Comparison of ENCODE assay signal across 27 cellular contexts in genomic region chr5:21663082-21663481, GRCh38.
A peak's percentile ranks its signal among the peaks of the same experiment; 100 is the strongest.
DNase-seq lines count a peak whose midpoint lies in the region; ATAC-seq, FAIRE-seq and TF ChIP-seq lines count a peak whose summit lies in the region.
"Had no signal": no experiment of that assay in that cellular context is flagged by ENCODE, and none has a peak within 500 bp of the region (broad histone marks: within the 10 kb centered on the region; RNA-seq: fewer than 3 reads in every experiment).

No MANE protein-coding gene starts in this region.

- H3K4me2 ChIP-seq in Karpas-422 (ENCODE audit: low read depth, low read length, poor library complexity, severe bottlenecking) (no peak overlapping the region), K562 (ENCODE audit: insufficient read depth, low read length) (no peak overlapping the region)

- peak in 1 of 2 experiments; percentile 33; a peak in 2 of 4 replicates for TF ChIP-seq RAD21 in K562 (CRISPR knock-in tag; conservative IDR thresholded peaks at IDR 0.05 in 1 of 2, IDR thresholded peaks at IDR 0.05 in 1 of 2)

- intact Hi-C loops in K562 (cut with micrococcal nuclease) = no loop called here

- H3K79me2 ChIP-seq in Karpas-422 (ENCODE audit: low read length) = no peaks in the 10 kb centered on the region
- no peaks in the 10 kb centered on the region for H3K79me2 ChIP-seq in K562 (ENCODE audit: control insufficient read depth, insufficient read depth, low read length)

- BruUV-seq in K562 (replicated peaks; lab: Mats Ljungman, UMichigan) = no TSS peak

- no peaks in the 10 kb centered on the region for H3K9me1 ChIP-seq in K562 (ENCODE audit: control insufficient read depth, insufficient read depth, low read length)

- no peak overlapping the region for H3K4me3 ChIP-seq in Karpas-422 (ENCODE audit: low read length)
- no peak overlapping the region for H3K4me3 ChIP-seq in K562
- H3K4me3 ChIP-seq: body of pancreas, colonic mucosa, lower lobe of right lung, right atrium auricular region, SJCRH30, testis had no signal

- H3K27ac ChIP-seq in Karpas-422 (ENCODE audit: low read length) (no peak overlapping the region), K562 (ENCODE audit: extremely low read depth, low read depth, low read length) (no peak overlapping the region)
- H3K27ac ChIP-seq: body of pancreas, colonic mucosa, HL-60, lower lobe of right lung, right atrium auricular region, SJCRH30, testis had no signal

- TF ChIP-seq EP300 in K562 (IDR thresholded peaks at IDR 0.05; ENCODE audit: low read length) = no peak

- no peaks in the 10 kb centered on the region for H3K4me1 ChIP-seq in Karpas-422 (ENCODE audit: low read length)
- no peaks in the 10 kb centered on the region for H3K4me1 ChIP-seq in K562 (replicated peaks in 1 of 2; ENCODE audit: control insufficient read depth in 2 of 2, insufficient read depth in 2 of 2, low read length in 2 of 2)
- H3K4me1 ChIP-seq: body of pancreas, Caco-2, colonic mucosa, lower lobe of right lung, right atrium auricular region, SJCRH30, testis had no signal

- H3K9me2 ChIP-seq in Karpas-422 (replicated peaks; ENCODE audit: insufficient read depth, low read length) = no peaks in the 10 kb centered on the region

- no peak for ATAC-seq in K562
- ATAC-seq in GM18868 (IDR thresholded peaks at IDR 0.05; ENCODE audit: unreplicated experiment) = no peak
- no peak for ATAC-seq in stimulated activated memory B cell treated with anti-CD40 and anti-IgM and Interleukin-4, amounts not matched to agents 10 μg/mL and 1 μg/mL and 100 μg/mL, for 72 hours
- ATAC-seq: activated T-helper 17 cell treated with anti-CD3 and anti-CD28 coated beads, Interleukin-2, amount 50 U/mL, for 72 hours; body of pancreas; lower lobe of right lung; stimulated activated effector memory CD8-positive, alpha-beta T cell treated with anti-CD3 and anti-CD28 coated beads, Interleukin-12 subunit alpha, Interleukin-12 subunit beta, amount 100 ng/mL, for 72 hours had no signal

- H2AFZ ChIP-seq in Karpas-422 (ENCODE audit: low read length) = no peak overlapping the region
- no peak overlapping the region for H2AFZ ChIP-seq in K562 (ENCODE audit: low read depth, low read length)

- no peak for FAIRE-seq in K562 (lab: Jason Lieb, UNC)
- FAIRE-seq: endometrium, G401.6, GM12892, keratinocyte had no signal

- peaks cover 9% of the 10 kb centered on the region for H3K9me3 Mint-ChIP-seq in stimulated activated memory B cell treated with anti-CD40 and anti-IgM and Interleukin-4, amounts not matched to agents 10 μg/mL and 1 μg/mL and 100 μg/mL, for 72 hours

- no peaks in the 10 kb centered on the region for H4K20me1 ChIP-seq in Karpas-422 (ENCODE audit: insufficient read depth, low read depth, low read length)
- H4K20me1 ChIP-seq in K562 (replicated peaks; ENCODE audit: control insufficient read depth, insufficient read depth, low read length) = no peaks in the 10 kb centered on the region

- CTCF ChIA-PET in K562 (lab: Yijun Ruan, JAX; ENCODE audit: low intra/inter-chr PET ratio) = no interaction called here

- no peak overlapping the region for H3K4me3 Mint-ChIP-seq in stimulated activated memory B cell treated with anti-CD40 and anti-IgM and Interleukin-4, amounts not matched to agents 10 μg/mL and 1 μg/mL and 100 μg/mL, for 72 hours
- H3K4me3 Mint-ChIP-seq: activated T-helper 17 cell treated with anti-CD3 and anti-CD28 coated beads, Interleukin-2, amount 50 U/mL, for 72 hours; stimulated activated effector memory CD8-positive, alpha-beta T cell treated with anti-CD3 and anti-CD28 coated beads, Interleukin-12 subunit alpha, Interleukin-12 subunit beta, amount 100 ng/mL, for 72 hours had no signal

- no peaks in the 10 kb centered on the region for H3K27me3 ChIP-seq in Karpas-422 (ENCODE audit: low read length)
- no peaks in the 10 kb centered on the region for H3K27me3 ChIP-seq in K562 (ENCODE audit: control insufficient read depth in 2 of 2, insufficient read depth in 2 of 2, low read length in 2 of 2)
- H3K27me3 ChIP-seq: body of pancreas, colonic mucosa, right atrium auricular region, SJCRH30, testis had no signal

- no peak for TF ChIP-seq POLR2A in K562 (conservative IDR thresholded peaks at IDR 0.05)

- no peaks in the 10 kb centered on the region for H3K36me3 Mint-ChIP-seq in stimulated activated memory B cell treated with anti-CD40 and anti-IgM and Interleukin-4, amounts not matched to agents 10 μg/mL and 1 μg/mL and 100 μg/mL, for 72 hours
- H3K36me3 Mint-ChIP-seq: stimulated activated effector memory CD8-positive, alpha-beta T cell treated with anti-CD3 and anti-CD28 coated beads, Interleukin-12 subunit alpha, Interleukin-12 subunit beta, amount 100 ng/mL, for 72 hours had no signal

- no peaks in the 10 kb centered on the region for H3K4me1 Mint-ChIP-seq in stimulated activated memory B cell treated with anti-CD40 and anti-IgM and Interleukin-4, amounts not matched to agents 10 μg/mL and 1 μg/mL and 100 μg/mL, for 72 hours
- H3K4me1 Mint-ChIP-seq: activated T-helper 17 cell treated with anti-CD3 and anti-CD28 coated beads, Interleukin-2, amount 50 U/mL, for 72 hours; stimulated activated effector memory CD8-positive, alpha-beta T cell treated with anti-CD3 and anti-CD28 coated beads, Interleukin-12 subunit alpha, Interleukin-12 subunit beta, amount 100 ng/mL, for 72 hours had no signal

- DNase-seq in stimulated activated CD4-positive, alpha-beta T cell treated with anti-CD3 and anti-CD28 coated beads, Interleukin-1b, Interleukin-23, amount 100 ng/mL, for 48 hours = peak; percentile 1
- no peak for DNase-seq in stimulated activated CD4-positive, alpha-beta T cell treated with anti-CD3 and anti-CD28 coated beads, Interleukin-4, amount 100 ng/mL, for 24 hours
- DNase-seq in Karpas-422 (peak; percentile 56), K562 (ENCODE audit: extremely low read depth in 1 of 4, low spot score in 3 of 4) (peak in 1 of 4 experiments; percentile 7), AG08395 (ENCODE audit: low spot score) (no peak), AG08396 (ENCODE audit: low spot score) (no peak)
- DNase-seq: activated CD4-positive, CD25-positive, alpha-beta regulatory T cell; AML-193; body of pancreas; colonic mucosa; KG1; lower lobe of right lung; NCI-H1048; NCI-H524; testis had no signal

- H3K9me3 ChIP-seq in Karpas-422 (ENCODE audit: low read length) (no peaks in the 10 kb centered on the region), K562 (replicated peaks; ENCODE audit: control insufficient read depth, insufficient read depth, low read depth, low read length) (no peaks in the 10 kb centered on the region)
- H3K9me3 ChIP-seq: colonic mucosa, lower lobe of right lung, right atrium auricular region, SJCRH30, testis had no signal

- peak in 1 of 3 experiments; percentile 32; a peak in 1 of 6 replicates for TF ChIP-seq CTCF in K562 (IDR thresholded peaks at IDR 0.05 in 2 of 3, conservative IDR thresholded peaks at IDR 0.05 in 1 of 3; ENCODE audit: insufficient read depth in 2 of 3, low read depth in 1 of 3, low read length in 3 of 3)

- POLR2A ChIA-PET in K562 (lab: Yijun Ruan, JAX) = no interaction called here

- 10% methylated on average over 2 of the region's 2 CpGs for WGBS in K562 (ENCODE audit: insufficient coverage, low coverage, missing lambda C conversion rate)

- H3K9ac ChIP-seq in Karpas-422 (ENCODE audit: low read length) (no peak overlapping the region), K562 (ENCODE audit: insufficient read depth in 1 of 2, low read depth in 2 of 2, low read length in 2 of 2) (no peak overlapping the region)

- no peaks in the 10 kb centered on the region for H3K27me3 Mint-ChIP-seq in stimulated activated memory B cell treated with anti-CD40 and anti-IgM and Interleukin-4, amounts not matched to agents 10 μg/mL and 1 μg/mL and 100 μg/mL, for 72 hours
- H3K27me3 Mint-ChIP-seq: activated T-helper 17 cell treated with anti-CD3 and anti-CD28 coated beads, Interleukin-2, amount 50 U/mL, for 72 hours had no signal

- in situ Hi-C loops in K562 (cut with MboI) = no loop called here

- H3K36me3 ChIP-seq in Karpas-422 (ENCODE audit: insufficient read depth, low read length) (no peaks in the 10 kb centered on the region), K562 (ENCODE audit: control insufficient read depth, insufficient read depth, low read length) (no peaks in the 10 kb centered on the region)
- H3K36me3 ChIP-seq: colonic mucosa, lower lobe of right lung, right atrium auricular region, SJCRH30 had no signal

- no peak overlapping the region for H3K27ac Mint-ChIP-seq in stimulated activated memory B cell treated with anti-CD40 and anti-IgM and Interleukin-4, amounts not matched to agents 10 μg/mL and 1 μg/mL and 100 μg/mL, for 72 hours
- H3K27ac Mint-ChIP-seq: activated T-helper 17 cell treated with anti-CD3 and anti-CD28 coated beads, Interleukin-2, amount 50 U/mL, for 72 hours; stimulated activated effector memory CD8-positive, alpha-beta T cell treated with anti-CD3 and anti-CD28 coated beads, Interleukin-12 subunit alpha, Interleukin-12 subunit beta, amount 100 ng/mL, for 72 hours had no signal

TF ChIP-seq in K562, 482 proteins besides CTCF, POLR2A, EP300 and RAD21 (continues in another document):
- TF ChIP-seq CLOCK (CRISPR knock-in tag; IDR thresholded peaks at IDR 0.05; ENCODE audit: borderline replicate concordance) = no peak
- TF ChIP-seq LEF1 (IDR thresholded peaks at IDR 0.05) = no peak
- TF ChIP-seq HDAC8 (tag; IDR thresholded peaks at IDR 0.05) = no peak
- peak; percentile 73 for TF ChIP-seq CEBPG (CRISPR knock-in tag; IDR thresholded peaks at IDR 0.05)
- TF ChIP-seq CEBPG (tag; conservative IDR thresholded peaks at IDR 0.05 in 1 of 2, IDR thresholded peaks at IDR 0.05 in 1 of 2) = no peak
- no peak for TF ChIP-seq NELFE (IDR thresholded peaks at IDR 0.05; ENCODE audit: insufficient read depth, insufficient read length)

Comparison
In these comparisons a context has a peak if more than half of its experiments do, and no peak if none do; other contexts are left out.
1. DNase-seq: peak in stimulated activated CD4-positive, alpha-beta T cell treated with anti-CD3 and anti-CD28 coated beads, Interleukin-1b, Interleukin-23, amount 100 ng/mL, for 48 hours (single experiment) and Karpas-422 (single experiment); none in stimulated activated CD4-positive, alpha-beta T cell treated with anti-CD3 and anti-CD28 coated beads, Interleukin-4, amount 100 ng/mL, for 24 hours (single experiment), AG08395 (single experiment) and AG08396 (single experiment).